In the genomic region with DNA sequence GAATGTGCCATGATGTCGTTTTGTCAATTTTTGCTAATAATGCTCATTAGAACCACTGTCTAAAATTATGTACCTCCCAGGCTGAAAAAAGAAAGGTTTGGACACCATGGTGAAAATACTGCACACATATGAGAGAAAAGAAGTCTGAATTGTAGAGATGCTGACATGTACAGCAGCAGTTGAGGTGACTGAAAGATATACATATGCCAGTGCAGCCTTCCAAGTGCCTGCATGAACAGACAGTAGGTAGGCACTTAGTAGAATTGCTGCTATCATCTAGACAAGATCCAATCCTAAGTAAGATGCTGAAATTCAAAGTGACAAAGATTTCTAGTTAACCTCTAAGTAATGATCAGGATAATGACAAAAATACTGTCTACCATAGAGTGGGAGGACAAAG, we compare ENCODE assay signal across 1 cellular context.
TF ChIP-seq lines count a peak whose summit lies in the region.

No MANE protein-coding gene starts in this region.

TF ChIP-seq in GM23338, 12 proteins besides CTCF, POLR2A, EP300 and RAD21 (continued from another document):
- TF ChIP-seq ZNF462 (CRISPR knock-in tag; IDR thresholded peaks at IDR 0.05) (no peak), ZNF331 (CRISPR knock-in tag; IDR thresholded peaks at IDR 0.05; ENCODE audit: low read depth) (no peak), REST (IDR thresholded peaks at IDR 0.05; ENCODE audit: unreplicated experiment) (no peak), NANOG (IDR thresholded peaks at IDR 0.05; ENCODE audit: borderline replicate concordance) (no peak), ZNF114 (CRISPR knock-in tag; IDR thresholded peaks at IDR 0.05) (no peak), STAT1 (IDR thresholded peaks at IDR 0.05; ENCODE audit: unreplicated experiment) (no peak), EZH2 (IDR thresholded peaks at IDR 0.05; ENCODE audit: low read depth, unreplicated experiment) (no peak), JUNB (IDR thresholded peaks at IDR 0.05; ENCODE audit: unreplicated experiment) (no peak), EZH2phosphoT487 (IDR thresholded peaks at IDR 0.05; ENCODE audit: unreplicated experiment) (no peak)
